In genomic region chr4:41990029-41990382, GRCh38 we compare ENCODE assay signal across 8 cellular contexts. TPM values are rescaled to one million over a fixed set of nuclear protein-coding genes. Genes with fewer than 3 reads are reported as not detected.
A peak's percentile ranks its signal among the peaks of the same experiment; 100 is the strongest.
DNase-seq lines count a peak whose midpoint lies in the region; ATAC-seq and TF ChIP-seq lines count a peak whose summit lies in the region.

No MANE protein-coding gene starts in this region.

- H3K27ac ChIP-seq in left ventricle myocardium inferior (replicated peaks) (peak overlapping the region; percentile 93), skin epidermis (peak overlapping the region in 18 of 21 experiments; percentile 38 to 92 (median 76))

- H3K9me3 ChIP-seq in left ventricle myocardium inferior (replicated peaks), result no peaks in the 10 kb centered on the region

- TF ChIP-seq CTCF in WI38 (IDR thresholded peaks at IDR 0.05; ENCODE audit: low read depth, low read length) (no peak), left ventricle myocardium inferior (IDR thresholded peaks at IDR 0.05; ENCODE audit: borderline replicate concordance) (no peak)

- H3K27me3 ChIP-seq in left ventricle myocardium inferior (ENCODE audit: low read depth), result no peaks in the 10 kb centered on the region

- peak; percentile 1 for ATAC-seq in HG02973 (IDR thresholded peaks at IDR 0.05; ENCODE audit: unreplicated experiment)

- H3K4me3 ChIP-seq in WI38 (ENCODE audit: low read depth, low read length), result peak overlapping the region; percentile 97
- peak overlapping the region; percentile 97 for H3K4me3 ChIP-seq in left ventricle myocardium inferior
- peak overlapping the region; percentile 66 to 100 (median 82) for H3K4me3 ChIP-seq in skin epidermis

- intact Hi-C loops in left ventricle myocardium inferior (cut with micrococcal nuclease), result no loop called here

- H3K4me1 ChIP-seq in left ventricle myocardium inferior, result peaks cover 79% of the 10 kb centered on the region

- H3K36me3 ChIP-seq in left ventricle myocardium inferior, result no peaks in the 10 kb centered on the region

- peak; percentile 26 for DNase-seq in NCI-H1105 treated with DMSO at 0.1 percent for 48 hours (lab: John Stamatoyannopoulos, UW)
- no peak for DNase-seq in NCI-H1105 (lab: John Stamatoyannopoulos, UW)
- DNase-seq in left ventricle myocardium inferior, result no peak
- DNase-seq in NCI-H187 treated with DMSO at 0.1 percent for 48 hours (lab: John Stamatoyannopoulos, UW), result no peak
- DNase-seq in COLO829 (ENCODE audit: low spot score), result no peak

RNA-seq across cellular contexts. Expression of gene SLC30A9, which starts 0.3 kb away (rescaled TPM):
- 80.4 TPM for total RNA-seq in left ventricle myocardium inferior

RNA-seq across cellular contexts. Expression of gene DCAF4L1, which starts 8.4 kb away (rescaled TPM):
- total RNA-seq in left ventricle myocardium inferior, result 0.19 TPM

RNA-seq across cellular contexts. Expression of gene TMEM33, which starts 54.8 kb away (rescaled TPM):
- 22.5 TPM for total RNA-seq in left ventricle myocardium inferior
